Comparison of ENCODE assay signal across 11 cellular contexts in the genomic region with DNA sequence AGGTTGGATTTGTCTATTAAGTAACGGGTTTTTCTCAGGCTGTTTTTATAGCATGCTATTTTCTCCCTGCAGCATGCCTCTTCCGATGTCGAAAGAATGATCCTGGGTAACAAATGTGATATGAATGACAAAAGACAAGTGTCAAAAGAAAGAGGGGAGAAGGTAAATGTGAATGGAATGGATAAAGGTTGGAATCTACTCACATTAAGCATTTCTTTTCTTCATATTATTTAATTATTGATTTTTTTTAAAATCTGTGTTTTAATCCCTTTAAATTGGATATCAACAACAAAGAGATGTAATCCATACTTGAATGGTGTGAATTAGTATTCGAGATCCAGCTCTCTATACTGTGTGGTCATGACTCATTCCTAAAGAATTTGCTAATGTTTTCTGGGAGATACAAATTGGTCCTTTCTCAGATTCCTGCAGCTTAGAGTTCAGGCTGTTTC. TPM values are rescaled to one million over a fixed set of nuclear protein-coding genes. Genes with fewer than 3 reads are reported as not detected.
DNase-seq lines count a peak whose midpoint lies in the region; TF ChIP-seq lines count a peak whose summit lies in the region.
"Had no signal": no experiment of that assay in that cellular context is flagged by ENCODE, and none has a peak within 500 bp of the region (broad histone marks: within the 10 kb centered on the region; RNA-seq: fewer than 3 reads in every experiment).

No MANE protein-coding gene starts in this region.

- TF ChIP-seq CTCF in fibroblast of mammary gland (conservative IDR thresholded peaks at IDR 0.05; ENCODE audit: control insufficient read depth, insufficient read depth, low read depth, low read length) = no peak

- H3K4me3 ChIP-seq in fibroblast of mammary gland (ENCODE audit: control insufficient read depth, low read depth, low read length) = no peak overlapping the region
- H3K4me3 ChIP-seq: GM12878 had no signal

- DNase-seq in DMS 273 (lab: John Stamatoyannopoulos, UW; ENCODE audit: unreplicated experiment) (peak; percentile 25), DMS 273 treated with DMSO at 0.1 percent for 48 hours (lab: John Stamatoyannopoulos, UW) (no peak), SK-MEL-5 (ENCODE audit: low read depth, low spot score) (peak; percentile 58), fibroblast of mammary gland (ENCODE audit: low read depth) (peak; percentile 83), renal cortical epithelial cell (ENCODE audit: low read depth) (peak; percentile 91), NCI-H1417 (lab: John Stamatoyannopoulos, UW) (no peak)
- DNase-seq in stimulated activated naive CD4-positive, alpha-beta T cell treated with Interleukin-2 at 50 U/mL for 16 hours (lab: John Stamatoyannopoulos, UW) = no peak
- no peak for DNase-seq in effector CD4-positive, alpha-beta T cell
- DNase-seq: midbrain; NK-92 treated with Interleukin-12 subunit alpha and Interleukin-12 subunit beta, amount 100 ng/mL, for 24 hours had no signal

- in situ Hi-C loops in SK-MEL-5 (cut with HindIII; ENCODE audit: low pct_unique_long_range_greater_than_20kb, low sequenced_read_pairs) = no loop called here

RNA-seq across cellular contexts. Expression of a gene that starts 20.9 kb away (rescaled TPM):
- total RNA-seq in SK-MEL-5 (2014; rRNA removed; shearing (Covaris generic)) = 16.2 and 17.0 TPM in 2 replicates
- 7.5 and 10.5 TPM in 2 replicates for polyA plus RNA-seq in SK-MEL-5 (2015; cell fraction: cytosol; rRNA removed)
- polyA plus RNA-seq in SK-MEL-5 (2015; cell fraction: nucleus; rRNA removed) = 12.9 and 17.6 TPM in 2 replicates
- 10.1 and 12.6 TPM in 2 replicates for total RNA-seq in renal cortical epithelial cell

Comparison
In these comparisons a context has a peak if more than half of its experiments do, and no peak if none do; other contexts are left out.
1. DNase-seq: peak in DMS 273 (single experiment), SK-MEL-5 (single experiment), fibroblast of mammary gland (single experiment) and renal cortical epithelial cell (single experiment); none in DMS 273 treated with DMSO at 0.1 percent for 48 hours (single experiment), stimulated activated naive CD4-positive, alpha-beta T cell treated with Interleukin-2 at 50 U/mL for 16 hours (single experiment), NCI-H1417 (0 of 3) and effector CD4-positive, alpha-beta T cell (single experiment).